1 cellular context compared by ENCODE assay signal in the genomic region with DNA sequence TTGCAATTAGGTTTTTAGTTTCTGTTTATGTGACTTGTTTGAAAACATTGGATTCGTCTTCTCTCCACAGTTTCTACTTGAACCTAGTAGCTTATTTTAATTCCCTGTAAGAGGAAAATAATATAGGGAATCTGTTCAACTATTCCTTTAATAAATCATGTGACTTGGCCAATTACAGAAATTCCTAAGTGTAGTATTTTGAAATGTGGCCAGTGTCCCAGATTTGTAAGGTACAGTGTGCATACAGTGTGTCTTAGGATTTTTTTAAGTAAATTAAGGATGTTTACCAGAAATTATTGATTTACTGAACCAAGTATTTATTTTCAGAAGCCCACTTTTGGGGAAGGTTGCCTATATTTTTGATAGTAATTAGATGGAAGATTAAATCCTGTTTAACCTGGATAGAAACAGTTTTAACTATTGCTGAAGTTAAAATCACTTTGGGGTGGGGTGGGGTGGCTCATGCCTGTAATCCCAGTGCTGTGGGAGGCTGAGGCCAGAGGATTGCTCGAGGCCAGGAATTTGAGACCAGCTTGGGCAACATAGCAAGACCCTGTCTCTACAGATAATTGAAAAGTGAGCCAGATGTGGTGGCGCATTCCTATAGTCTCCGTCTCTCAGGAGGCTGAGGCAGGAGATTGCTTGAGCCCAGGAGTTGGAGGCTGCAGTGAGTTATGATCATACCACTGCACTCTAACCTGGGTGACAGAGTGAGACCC.
TF ChIP-seq lines count a peak whose summit lies in the region.

No MANE protein-coding gene starts in this region.

TF ChIP-seq in HEK293, 187 proteins besides CTCF, POLR2A, EP300 and RAD21:
- no peak for TF ChIP-seq ZFP41 (tag by site-specific recombination; IDR thresholded peaks at IDR 0.05; ENCODE audit: borderline replicate concordance)
- no peak for TF ChIP-seq ZNF76 (tag by site-specific recombination; IDR thresholded peaks at IDR 0.05; ENCODE audit: borderline replicate concordance, low read depth)
- no peak for TF ChIP-seq ZNF596 (tag by site-specific recombination; IDR thresholded peaks at IDR 0.05)
- TF ChIP-seq KLF1 (tag by site-specific recombination; IDR thresholded peaks at IDR 0.05): no peak
- 0 out of 2 replicates have a peak, but pooled peaks have one; percentile 15 for TF ChIP-seq ZNF121 (tag by site-specific recombination; IDR thresholded peaks at IDR 0.05)
- no peak for TF ChIP-seq ZNF221 (tag by site-specific recombination; IDR thresholded peaks at IDR 0.05; ENCODE audit: borderline replicate concordance)
- no peak for TF ChIP-seq SETDB1 (IDR thresholded peaks at IDR 0.05; ENCODE audit: insufficient read length, low read length)
TF ChIP-seq in HEK293: peak in this region for 1.
